In genomic region chr21:41453198-41453597, GRCh38 we compare ENCODE assay signal across 18 cellular contexts. TPM values are rescaled to one million over a fixed set of nuclear protein-coding genes. Genes with fewer than 3 reads are reported as not detected.
"Had no signal": no experiment of that assay in that cellular context is flagged by ENCODE, and none has a peak within 500 bp of the region (broad histone marks: within the 10 kb centered on the region; RNA-seq: fewer than 3 reads in every experiment).

No MANE protein-coding gene starts in this region.

- H3K27ac ChIP-seq: foreskin keratinocyte had no signal

- H3K27ac Mint-ChIP-seq: immature natural killer cell; nephron progenitor cell; stimulated activated naive CD8-positive, alpha-beta T cell treated with anti-CD3 and anti-CD28 coated beads, Interleukin-15, Interleukin-2, amounts not matched to agents 100 ng/mL and 50 ng/mL, for 24 hours; type B pancreatic cell had no signal

- DNase-seq: activated CD4-positive, alpha-beta T cell treated with anti-CD3 and anti-CD28 coated beads for 48 hours; activated T-cell treated with anti-CD3 and anti-CD28 coated beads, Interleukin-2, amount 50 U/mL, for 1 hour; anterior cingulate cortex; cerebellar nuclear complex; effector CD8-positive, alpha-beta T cell; foreskin keratinocyte; immature natural killer cell; mesendoderm; nephron progenitor cell; occipital lobe; stimulated activated CD4-positive, alpha-beta T cell treated with anti-CD3 and anti-CD28 coated beads, Interleukin-4, amount 100 ng/mL, for 1 hour; T-helper 2 cell had no signal

- ATAC-seq: foreskin keratinocyte had no signal

- H3K27me3 Mint-ChIP-seq: activated naive CD8-positive, alpha-beta T cell; stimulated activated naive CD8-positive, alpha-beta T cell treated with anti-CD3 and anti-CD28 coated beads, Interleukin-15, Interleukin-2, amounts not matched to agents 100 ng/mL and 50 ng/mL, for 24 hours; type B pancreatic cell had no signal

- H3K9me3 Mint-ChIP-seq: immature natural killer cell; stimulated activated naive CD8-positive, alpha-beta T cell treated with anti-CD3 and anti-CD28 coated beads, Interleukin-15, Interleukin-2, amounts not matched to agents 100 ng/mL and 50 ng/mL, for 24 hours; type B pancreatic cell; WTC11 had no signal

- H3K36me3 Mint-ChIP-seq: type B pancreatic cell, WTC11 had no signal

- H3K4me1 Mint-ChIP-seq: immature natural killer cell had no signal

- H3K4me3 Mint-ChIP-seq: activated naive CD8-positive, alpha-beta T cell; immature natural killer cell; nephron progenitor cell; stimulated activated naive CD8-positive, alpha-beta T cell treated with anti-CD3 and anti-CD28 coated beads, Interleukin-15, Interleukin-2, amounts not matched to agents 100 ng/mL and 50 ng/mL, for 24 hours; type B pancreatic cell; WTC11 had no signal

- H3K4me1 ChIP-seq: foreskin keratinocyte had no signal

- H3K27me3 ChIP-seq: foreskin keratinocyte had no signal

RNA-seq across cellular contexts. Expression of gene TMPRSS2, which starts 54.8 kb away (rescaled TPM):
- total RNA-seq: endothelial cell of umbilical vein, foreskin keratinocyte, occipital lobe, temporal lobe had no signal
- polyA plus RNA-seq: endothelial cell of umbilical vein, foreskin keratinocyte, immature natural killer cell had no signal
